1 cellular context compared by ENCODE assay signal in the genomic region with DNA sequence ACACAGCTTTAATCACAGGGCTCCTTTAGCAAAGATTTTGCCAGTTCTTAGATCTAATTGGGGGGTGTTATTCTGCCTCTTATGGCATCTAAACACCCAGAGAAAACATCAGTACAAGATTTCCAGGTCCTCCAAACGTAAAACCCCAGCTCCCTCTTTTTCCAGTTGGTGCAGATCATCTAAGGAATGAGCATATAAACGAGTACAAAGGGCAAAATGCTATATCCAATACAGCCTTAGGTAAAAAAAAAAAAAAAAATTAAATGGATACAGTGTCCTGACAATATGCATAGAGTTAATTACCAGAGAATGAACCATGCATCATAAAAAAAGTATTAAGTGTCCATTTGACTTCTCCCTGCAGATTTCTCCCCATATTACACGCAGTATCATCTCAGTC.
TF ChIP-seq lines count a peak whose summit lies in the region.

No MANE protein-coding gene starts in this region.

TF ChIP-seq in GM23338, 12 proteins besides CTCF, POLR2A, EP300 and RAD21 (continued from another document):
- TF ChIP-seq, protein P1, sequence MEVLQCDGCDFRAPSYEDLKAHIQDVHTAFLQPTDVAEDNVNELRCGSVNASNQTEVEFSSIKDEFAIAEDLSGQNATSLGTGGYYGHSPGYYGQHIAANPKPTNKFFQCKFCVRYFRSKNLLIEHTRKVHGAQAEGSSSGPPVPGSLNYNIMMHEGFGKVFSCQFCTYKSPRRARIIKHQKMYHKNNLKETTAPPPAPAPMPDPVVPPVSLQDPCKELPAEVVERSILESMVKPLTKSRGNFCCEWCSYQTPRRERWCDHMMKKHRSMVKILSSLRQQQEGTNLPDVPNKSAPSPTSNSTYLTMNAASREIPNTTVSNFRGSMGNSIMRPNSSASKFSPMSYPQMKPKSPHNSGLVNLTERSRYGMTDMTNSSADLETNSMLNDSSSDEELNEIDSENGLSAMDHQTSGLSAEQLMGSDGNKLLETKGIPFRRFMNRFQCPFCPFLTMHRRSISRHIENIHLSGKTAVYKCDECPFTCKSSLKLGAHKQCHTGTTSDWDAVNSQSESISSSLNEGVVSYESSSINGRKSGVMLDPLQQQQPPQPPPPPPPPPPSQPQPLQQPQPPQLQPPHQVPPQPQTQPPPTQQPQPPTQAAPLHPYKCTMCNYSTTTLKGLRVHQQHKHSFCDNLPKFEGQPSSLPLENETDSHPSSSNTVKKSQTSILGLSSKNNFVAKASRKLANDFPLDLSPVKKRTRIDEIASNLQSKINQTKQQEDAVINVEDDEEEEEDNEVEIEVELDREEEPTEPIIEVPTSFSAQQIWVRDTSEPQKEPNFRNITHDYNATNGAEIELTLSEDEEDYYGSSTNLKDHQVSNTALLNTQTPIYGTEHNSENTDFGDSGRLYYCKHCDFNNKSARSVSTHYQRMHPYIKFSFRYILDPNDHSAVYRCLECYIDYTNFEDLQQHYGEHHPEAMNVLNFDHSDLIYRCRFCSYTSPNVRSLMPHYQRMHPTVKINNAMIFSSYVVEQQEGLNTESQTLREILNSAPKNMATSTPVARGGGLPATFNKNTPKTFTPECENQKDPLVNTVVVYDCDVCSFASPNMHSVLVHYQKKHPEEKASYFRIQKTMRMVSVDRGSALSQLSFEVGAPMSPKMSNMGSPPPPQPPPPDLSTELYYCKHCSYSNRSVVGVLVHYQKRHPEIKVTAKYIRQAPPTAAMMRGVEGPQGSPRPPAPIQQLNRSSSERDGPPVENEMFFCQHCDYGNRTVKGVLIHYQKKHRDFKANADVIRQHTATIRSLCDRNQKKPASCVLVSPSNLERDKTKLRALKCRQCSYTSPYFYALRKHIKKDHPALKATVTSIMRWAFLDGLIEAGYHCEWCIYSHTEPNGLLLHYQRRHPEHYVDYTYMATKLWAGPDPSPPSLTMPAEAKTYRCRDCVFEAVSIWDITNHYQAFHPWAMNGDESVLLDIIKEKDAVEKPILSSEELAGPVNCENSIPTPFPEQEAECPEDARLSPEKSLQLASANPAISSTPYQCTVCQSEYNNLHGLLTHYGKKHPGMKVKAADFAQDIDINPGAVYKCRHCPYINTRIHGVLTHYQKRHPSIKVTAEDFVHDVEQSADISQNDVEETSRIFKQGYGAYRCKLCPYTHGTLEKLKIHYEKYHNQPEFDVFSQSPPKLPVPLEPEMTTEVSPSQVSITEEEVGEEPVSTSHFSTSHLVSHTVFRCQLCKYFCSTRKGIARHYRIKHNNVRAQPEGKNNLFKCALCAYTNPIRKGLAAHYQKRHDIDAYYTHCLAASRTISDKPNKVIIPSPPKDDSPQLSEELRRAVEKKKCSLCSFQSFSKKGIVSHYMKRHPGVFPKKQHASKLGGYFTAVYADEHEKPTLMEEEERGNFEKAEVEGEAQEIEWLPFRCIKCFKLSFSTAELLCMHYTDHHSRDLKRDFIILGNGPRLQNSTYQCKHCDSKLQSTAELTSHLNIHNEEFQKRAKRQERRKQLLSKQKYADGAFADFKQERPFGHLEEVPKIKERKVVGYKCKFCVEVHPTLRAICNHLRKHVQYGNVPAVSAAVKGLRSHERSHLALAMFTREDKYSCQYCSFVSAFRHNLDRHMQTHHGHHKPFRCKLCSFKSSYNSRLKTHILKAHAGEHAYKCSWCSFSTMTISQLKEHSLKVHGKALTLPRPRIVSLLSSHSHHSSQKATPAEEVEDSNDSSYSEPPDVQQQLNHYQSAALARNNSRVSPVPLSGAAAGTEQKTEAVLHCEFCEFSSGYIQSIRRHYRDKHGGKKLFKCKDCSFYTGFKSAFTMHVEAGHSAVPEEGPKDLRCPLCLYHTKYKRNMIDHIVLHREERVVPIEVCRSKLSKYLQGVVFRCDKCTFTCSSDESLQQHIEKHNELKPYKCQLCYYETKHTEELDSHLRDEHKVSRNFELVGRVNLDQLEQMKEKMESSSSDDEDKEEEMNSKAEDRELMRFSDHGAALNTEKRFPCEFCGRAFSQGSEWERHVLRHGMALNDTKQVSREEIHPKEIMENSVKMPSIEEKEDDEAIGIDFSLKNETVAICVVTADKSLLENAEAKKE (CRISPR knock-in tag; IDR thresholded peaks at IDR 0.05): no peak
- TF ChIP-seq CREB1 (CRISPR knock-in tag; IDR thresholded peaks at IDR 0.05; ENCODE audit: low read depth): no peak
- TF ChIP-seq, protein P2, sequence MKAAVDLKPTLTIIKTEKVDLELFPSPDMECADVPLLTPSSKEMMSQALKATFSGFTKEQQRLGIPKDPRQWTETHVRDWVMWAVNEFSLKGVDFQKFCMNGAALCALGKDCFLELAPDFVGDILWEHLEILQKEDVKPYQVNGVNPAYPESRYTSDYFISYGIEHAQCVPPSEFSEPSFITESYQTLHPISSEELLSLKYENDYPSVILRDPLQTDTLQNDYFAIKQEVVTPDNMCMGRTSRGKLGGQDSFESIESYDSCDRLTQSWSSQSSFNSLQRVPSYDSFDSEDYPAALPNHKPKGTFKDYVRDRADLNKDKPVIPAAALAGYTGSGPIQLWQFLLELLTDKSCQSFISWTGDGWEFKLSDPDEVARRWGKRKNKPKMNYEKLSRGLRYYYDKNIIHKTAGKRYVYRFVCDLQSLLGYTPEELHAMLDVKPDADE (IDR thresholded peaks at IDR 0.05): no peak
- TF ChIP-seq REST (IDR thresholded peaks at IDR 0.05; ENCODE audit: unreplicated experiment): no peak
- no peak for TF ChIP-seq STAT1 (IDR thresholded peaks at IDR 0.05; ENCODE audit: unreplicated experiment)
- TF ChIP-seq POLR2AphosphoS5 (IDR thresholded peaks at IDR 0.05; ENCODE audit: low read depth): no peak
- TF ChIP-seq EZH2 (IDR thresholded peaks at IDR 0.05; ENCODE audit: low read depth, unreplicated experiment): no peak
